10 cellular contexts compared by ENCODE assay signal in genomic region chr1:203644661-203645510, GRCh38. TPM values are rescaled to one million over a fixed set of nuclear protein-coding genes. Genes with fewer than 3 reads are reported as not detected.
DNase-seq lines count a peak whose midpoint lies in the region; ATAC-seq and TF ChIP-seq lines count a peak whose summit lies in the region.
"Had no signal": no experiment of that assay in that cellular context is flagged by ENCODE, and none has a peak within 500 bp of the region (broad histone marks: within the 10 kb centered on the region; RNA-seq: fewer than 3 reads in every experiment).

No MANE protein-coding gene starts in this region.

- intact Hi-C loops in colonic mucosa (cut with DNase I) = no loop called here
- intact Hi-C loops in aorta (cut with DNase I) = no loop called here

- peaks cover 4% of the 10 kb centered on the region for H3K36me3 Mint-ChIP-seq in activated naive CD4-positive, alpha-beta T cell treated with anti-CD3 and anti-CD28 coated beads, Interleukin-2, amount 50 U/mL, for 24 hours

- no peak for DNase-seq in activated naive CD4-positive, alpha-beta T cell (lab: John Stamatoyannopoulos, UW)
- DNase-seq in colonic mucosa = no peak
- DNase-seq in lung (ENCODE audit: low spot score) = no peak
- peak; percentile 57 to 77 for DNase-seq in aorta
- no peak for DNase-seq in NCI-H345 treated with DMSO at 0.1 percent for 48 hours (lab: John Stamatoyannopoulos, UW; ENCODE audit: unreplicated experiment)
- no peak for DNase-seq in ecto neural progenitor cell (ENCODE audit: low spot score)
- no peak for DNase-seq in activated T-cell treated with anti-CD3 and anti-CD28 coated beads, Interleukin-2, amount 50 U/mL, for 1 hour
- DNase-seq: stimulated activated CD4-positive, alpha-beta T cell treated with anti-CD3 and anti-CD28 coated beads, Interleukin-12 subunit alpha, Interleukin-12 subunit beta, amount 100 ng/mL, for 4 hours had no signal

- no peak overlapping the region for H3K9ac ChIP-seq in colonic mucosa (ENCODE audit: low read depth in 2 of 2, low read length in 2 of 2)

- peak overlapping the region; percentile 19 for H3K27ac Mint-ChIP-seq in activated naive CD4-positive, alpha-beta T cell treated with anti-CD3 and anti-CD28 coated beads, Interleukin-2, amount 50 U/mL, for 24 hours
- H3K27ac Mint-ChIP-seq: B cell had no signal

- no peak overlapping the region for H3K4me3 Mint-ChIP-seq in activated naive CD4-positive, alpha-beta T cell treated with anti-CD3 and anti-CD28 coated beads, Interleukin-2, amount 50 U/mL, for 24 hours
- H3K4me3 Mint-ChIP-seq: B cell had no signal

- H3K27me3 Mint-ChIP-seq in activated naive CD4-positive, alpha-beta T cell treated with anti-CD3 and anti-CD28 coated beads, Interleukin-2, amount 50 U/mL, for 24 hours = no peaks in the 10 kb centered on the region
- H3K27me3 Mint-ChIP-seq: B cell had no signal

- no peaks in the 10 kb centered on the region for H3K9me3 Mint-ChIP-seq in activated naive CD4-positive, alpha-beta T cell treated with anti-CD3 and anti-CD28 coated beads, Interleukin-2, amount 50 U/mL, for 24 hours

- H3K36me3 ChIP-seq in colonic mucosa = no peaks in the 10 kb centered on the region
- H3K36me3 ChIP-seq in lung (ENCODE audit: control insufficient read depth in 2 of 2, insufficient read depth in 2 of 2, low read length in 2 of 2) = peaks cover 0 to 4% of the 10 kb centered on the region in 2 donors
- H3K36me3 ChIP-seq in aorta (ENCODE audit: control insufficient read depth in 1 of 2, insufficient read depth in 2 of 2, low read length in 1 of 2) = no peaks in the 10 kb centered on the region

- peaks cover 39% of the 10 kb centered on the region for H3K4me1 Mint-ChIP-seq in activated naive CD4-positive, alpha-beta T cell treated with anti-CD3 and anti-CD28 coated beads, Interleukin-2, amount 50 U/mL, for 24 hours

- H3K4me1 ChIP-seq in colonic mucosa (no peaks in the 10 kb centered on the region), lung (ENCODE audit: control insufficient read depth in 2 of 2, insufficient read depth in 2 of 2, low read length in 2 of 2) (peaks cover 24 to 34% of the 10 kb centered on the region in 2 donors), aorta (ENCODE audit: control insufficient read depth in 1 of 2, insufficient read depth in 2 of 2, low read length in 2 of 2) (peaks cover 11 to 16% of the 10 kb centered on the region in 2 donors)

- H3K4me3 ChIP-seq in colonic mucosa (no peak overlapping the region), lung (no peak overlapping the region), aorta (ENCODE audit: low read length in 2 of 2) (no peak overlapping the region)

- H3K27ac ChIP-seq in colonic mucosa (peak overlapping the region; percentile 39), lung (ENCODE audit: low read depth in 1 of 2, low read length in 1 of 2) (peak overlapping the region; percentile 8 to 62), aorta (ENCODE audit: low read depth in 1 of 2, low read length in 2 of 2) (peak overlapping the region; percentile 52 to 89)

- no peaks in the 10 kb centered on the region for H3K9me3 ChIP-seq in colonic mucosa
- H3K9me3 ChIP-seq in lung (ENCODE audit: control insufficient read depth in 2 of 2, insufficient read depth in 1 of 2, low read length in 1 of 2) = no peaks in the 10 kb centered on the region
- no peaks in the 10 kb centered on the region for H3K9me3 ChIP-seq in aorta (ENCODE audit: control insufficient read depth, low read length)

- ATAC-seq in lung (ENCODE audit: insufficient read depth, low FRiP score) = no peak
- ATAC-seq in aorta (ENCODE audit: low FRiP score) = peak; percentile 47

- TF ChIP-seq CTCF in colonic mucosa (IDR thresholded peaks at IDR 0.05) (no peak), lung (IDR thresholded peaks at IDR 0.05; ENCODE audit: control extremely low read depth, extremely low read depth) (no peak)

- H3K27me3 ChIP-seq in colonic mucosa = no peaks in the 10 kb centered on the region
- H3K27me3 ChIP-seq in lung (ENCODE audit: control insufficient read depth, insufficient read depth) = no peaks in the 10 kb centered on the region
- H3K27me3 ChIP-seq in aorta (ENCODE audit: control insufficient read depth in 1 of 2, insufficient read depth in 2 of 2, low read length in 1 of 2) = no peaks in the 10 kb centered on the region

- 76 to 87% methylated on average over 4 of the region's 4 CpGs for WGBS in lung, 2 donors
- 61 to 62% methylated on average over 4 of the region's 4 CpGs for whole genome bisulfite sequencing in aorta, 2 donors

RNA-seq across cellular contexts. Expression of gene ATP2B4, which starts 18.3 kb away (rescaled TPM):
- total RNA-seq in colonic mucosa = 10 to 100 TPM; 10.5 to 57.6 TPM
- total RNA-seq in lung = 100 to 1,000 TPM in 1 of 2 donors, 10 to 100 TPM in 1; 99.6 to 145 TPM
- polyA plus RNA-seq in lung = 10 to 100 TPM; 35.9 to 53.1 TPM
- total RNA-seq in aorta = 100 to 1,000 TPM; 154 to 169 TPM
- polyA plus RNA-seq in aorta = 10 to 100 TPM; 15.2 to 67.8 TPM

Comparison
In these comparisons a context has a peak if more than half of its experiments do, and no peak if none do; other contexts are left out.
1. DNase-seq: peak in aorta (2 of 2); none in activated naive CD4-positive, alpha-beta T cell (0 of 4), colonic mucosa (single experiment), lung (single experiment), NCI-H345 treated with DMSO at 0.1 percent for 48 hours (single experiment), ecto neural progenitor cell (single experiment) and activated T-cell treated with anti-CD3 and anti-CD28 coated beads, Interleukin-2, amount 50 U/mL, for 1 hour (single experiment).
2. Peak in every context shown above with its lines, with median percentiles within 50 percentile points of each other: H3K27ac ChIP-seq.